In the genomic region with DNA sequence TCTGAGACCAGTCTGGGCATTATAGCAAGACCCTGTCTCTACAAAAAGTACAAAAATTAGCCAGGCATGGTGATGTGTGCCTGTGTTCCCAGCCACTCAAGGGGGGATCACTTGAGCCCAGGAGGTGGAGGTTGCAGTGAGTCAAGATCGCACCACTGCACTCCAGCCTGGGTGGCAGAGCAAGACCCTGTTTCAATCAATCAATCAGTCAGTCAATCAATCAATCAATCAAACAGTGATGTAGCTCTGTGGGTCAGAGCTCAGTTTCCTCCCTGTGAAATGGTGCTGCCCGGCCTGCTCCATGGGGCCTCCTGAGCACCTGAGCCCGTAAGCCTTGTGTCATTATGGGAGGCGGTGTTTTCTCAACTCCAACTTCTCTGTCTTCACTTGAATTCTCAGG, we compare ENCODE assay signal across 17 cellular contexts.
"Had no signal": no experiment of that assay in that cellular context is flagged by ENCODE, and none has a peak within 500 bp of the region (broad histone marks: within the 10 kb centered on the region; RNA-seq: fewer than 3 reads in every experiment).

No MANE protein-coding gene starts in this region.

- H3K9me3 Mint-ChIP-seq: activated naive CD8-positive, alpha-beta T cell treated with anti-CD3 and anti-CD28 coated beads for 36 hours; activated T-helper 17 cell treated with anti-CD3 and anti-CD28 coated beads, Interleukin-2, amount 50 U/mL, for 72 hours; neural crest cell had no signal

- H3K27ac Mint-ChIP-seq: activated naive CD8-positive, alpha-beta T cell treated with anti-CD3 and anti-CD28 coated beads for 36 hours; activated T-helper 17 cell treated with anti-CD3 and anti-CD28 coated beads, Interleukin-2, amount 50 U/mL, for 72 hours had no signal

- H3K36me3 Mint-ChIP-seq: activated naive CD8-positive, alpha-beta T cell treated with anti-CD3 and anti-CD28 coated beads for 36 hours had no signal

- H3K27me3 Mint-ChIP-seq: activated naive CD8-positive, alpha-beta T cell treated with anti-CD3 and anti-CD28 coated beads for 36 hours; activated T-helper 17 cell treated with anti-CD3 and anti-CD28 coated beads, Interleukin-2, amount 50 U/mL, for 72 hours had no signal

- DNase-seq: activated naive CD4-positive, alpha-beta T cell; activated naive CD8-positive, alpha-beta T cell treated with anti-CD3 and anti-CD28 coated beads for 36 hours; activated T-cell treated with anti-CD3 and anti-CD28 coated beads, Interleukin-2, amount 50 U/mL, for 1 hour; esophagus squamous epithelium; mesenchymal stem cell; occipital lobe; stimulated activated CD4-positive, alpha-beta T cell treated with anti-CD3 and anti-CD28 coated beads, Interleukin-4, amount 100 ng/mL, for 1 hour; stimulated activated naive CD8-positive, alpha-beta T cell treated with anti-CD3 and anti-CD28 coated beads, Interleukin-15, Interleukin-2, amounts not matched to agents 100 U/mL and 50 U/mL, for 24 hours; T-helper 1 cell; T-helper 9 cell; trophoblast cell; uterus had no signal

- H3K4me3 Mint-ChIP-seq: activated naive CD8-positive, alpha-beta T cell treated with anti-CD3 and anti-CD28 coated beads for 36 hours; activated T-helper 17 cell treated with anti-CD3 and anti-CD28 coated beads, Interleukin-2, amount 50 U/mL, for 72 hours; neural crest cell had no signal

- H3K4me1 Mint-ChIP-seq: activated naive CD8-positive, alpha-beta T cell treated with anti-CD3 and anti-CD28 coated beads for 36 hours; activated T-helper 17 cell treated with anti-CD3 and anti-CD28 coated beads, Interleukin-2, amount 50 U/mL, for 72 hours had no signal

- H3K27ac ChIP-seq: cardiac muscle cell, esophagus squamous epithelium, gastroesophageal sphincter, heart left ventricle, uterus had no signal
